Comparison of ENCODE assay signal across 17 cellular contexts in the genomic region with DNA sequence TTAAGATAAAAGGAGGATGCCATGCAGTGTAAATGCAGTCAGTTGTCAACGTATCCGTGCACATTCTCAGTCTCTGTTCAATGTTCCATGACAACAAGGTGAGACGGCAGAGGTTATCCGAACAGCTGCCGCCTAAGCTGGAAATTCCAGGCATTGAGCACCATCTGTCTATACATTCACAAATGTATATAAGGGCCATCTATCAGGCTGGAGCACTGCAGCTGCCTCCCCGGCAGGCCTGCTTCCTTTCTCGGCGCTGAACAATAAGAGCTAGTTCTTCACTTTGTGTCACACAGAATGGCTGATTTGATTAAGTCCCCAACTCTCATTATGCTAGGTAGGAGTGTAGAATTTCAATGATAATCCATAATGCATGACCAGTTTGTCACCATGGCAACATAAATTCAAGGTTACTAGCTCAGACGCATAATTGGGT.
DNase-seq lines count a peak whose midpoint lies in the region; ATAC-seq and TF ChIP-seq lines count a peak whose summit lies in the region.
"Had no signal": no experiment of that assay in that cellular context is flagged by ENCODE, and none has a peak within 500 bp of the region (broad histone marks: within the 10 kb centered on the region; RNA-seq: fewer than 3 reads in every experiment).

No MANE protein-coding gene starts in this region.

- H3K9me3 ChIP-seq in cardiac muscle cell (ENCODE audit: low read depth) (no peaks in the 10 kb centered on the region), left ventricle myocardium inferior (replicated peaks) (no peaks in the 10 kb centered on the region)

- TF ChIP-seq CTCF in cardiac muscle cell (IDR thresholded peaks at IDR 0.05; ENCODE audit: low read depth, low read length) (no peak), left ventricle myocardium inferior (IDR thresholded peaks at IDR 0.05; ENCODE audit: borderline replicate concordance) (no peak), GM13976 (IDR thresholded peaks at IDR 0.05; ENCODE audit: borderline replicate concordance, control extremely low read depth, extremely low read depth, insufficient read depth, missing control alignments) (no peak)

- H3K27ac ChIP-seq in cardiac muscle cell (peak overlapping the region; percentile 51), left ventricle myocardium inferior (replicated peaks) (no peak overlapping the region), caudate nucleus (ENCODE audit: low read depth, low read length) (peak overlapping the region; percentile 49)
- H3K27ac ChIP-seq: parathyroid adenoma had no signal

- H3K4me1 ChIP-seq in cardiac muscle cell (ENCODE audit: low read depth) (peaks cover 15% of the 10 kb centered on the region), left ventricle myocardium inferior (no peaks in the 10 kb centered on the region)
- H3K4me1 ChIP-seq: parathyroid adenoma had no signal

- intact Hi-C loops in left ventricle myocardium inferior (cut with micrococcal nuclease), result no loop called here

- no peak for ATAC-seq in HG02840 (IDR thresholded peaks at IDR 0.05; ENCODE audit: low FRiP score, unreplicated experiment)
- ATAC-seq: HCT116, mucosa of descending colon, WTC11 had no signal

- H3K36me3 ChIP-seq in cardiac muscle cell (no peaks in the 10 kb centered on the region), left ventricle myocardium inferior (no peaks in the 10 kb centered on the region)

- peak in 1 of 2 donors; percentile 33 for DNase-seq in cardiac muscle cell (ENCODE audit: low read depth in 1 of 2, low spot score in 1 of 2)
- DNase-seq in left ventricle myocardium inferior, result no peak
- DNase-seq in NCI-H345 (lab: John Stamatoyannopoulos, UW), result peak; percentile 97
- DNase-seq in caudate nucleus (lab: John Stamatoyannopoulos, UW), result peak in 17 of 61 donors; percentile 2 to 60 (median 16)
- DNase-seq in GM13976 (ENCODE audit: low spot score), result no peak
- no peak for DNase-seq in activated T-cell treated with anti-CD3 and anti-CD28 coated beads for 4 hours
- no peak for DNase-seq in OCI-M2 (lab: John Stamatoyannopoulos, UW; ENCODE audit: unreplicated experiment)
- DNase-seq: 8988T; activated naive CD4-positive, alpha-beta T cell treated with anti-CD3 and anti-CD28 coated beads, Interleukin-2, amount 10 ng/mL, durations not matched to agents 7 days and 5 days; CD4-positive, alpha-beta T cell; foreskin fibroblast; mucosa of descending colon; stimulated activated CD4-positive, alpha-beta T cell treated with anti-CD3 and anti-CD28 coated beads, Interleukin-12 subunit alpha, Interleukin-12 subunit beta, amount 100 ng/mL, for 4 hours had no signal

- H3K4me3 ChIP-seq in cardiac muscle cell, result no peak overlapping the region
- H3K4me3 ChIP-seq in left ventricle myocardium inferior, result no peak overlapping the region
- H3K4me3 ChIP-seq: mucosa of descending colon had no signal

- H3K27me3 ChIP-seq in cardiac muscle cell (no peaks in the 10 kb centered on the region), left ventricle myocardium inferior (ENCODE audit: low read depth) (no peaks in the 10 kb centered on the region)

- in situ Hi-C loops in GM13976 (cut with MboI; ENCODE audit: low sequenced_read_pairs, unreplicated experiment), result no loop called here
